8 cellular contexts compared by ENCODE assay signal in genomic region chr7:152894295-152895170, GRCh38.
DNase-seq lines count a peak whose midpoint lies in the region; ATAC-seq and TF ChIP-seq lines count a peak whose summit lies in the region.

No MANE protein-coding gene starts in this region.

- no peak overlapping the region for H3K27ac ChIP-seq in 22Rv1

- POLR2A ChIA-PET in WTC11 (lab: Charles Lee) = no interaction called here

- no peak overlapping the region for H3K4me3 ChIP-seq in GM12865 (ENCODE audit: low read depth, low read length)

- CTCF ChIA-PET in WTC11 (lab: Charles Lee) = interaction anchor here (0.6 to 3.3 kb wide), 10 partner anchors 8 to 1610 kb away, joined by 3 to 13 read pairs (median 4); no protein-coding TSS in a partner anchor

- peaks cover 1% of the 10 kb centered on the region; the same call in 1 of the 2 replicates for H3K4me1 Mint-ChIP-seq in WTC11

- no peaks in the 10 kb centered on the region for H3K27me3 Mint-ChIP-seq in WTC11 (ENCODE audit: low read depth)

- H3K36me3 Mint-ChIP-seq in WTC11 = no peaks in the 10 kb centered on the region

- H3K27ac Mint-ChIP-seq in WTC11 = no peak overlapping the region

- no peak overlapping the region for H3K4me3 Mint-ChIP-seq in WTC11

- peak; percentile 70 for ATAC-seq in HG03097 (IDR thresholded peaks at IDR 0.05; ENCODE audit: low FRiP score, unreplicated experiment)
- ATAC-seq in WTC11 = peak; percentile 93

- peak; percentile 100 for TF ChIP-seq CTCF in 22Rv1 (IDR thresholded peaks at IDR 0.05)
- TF ChIP-seq CTCF in GM12865 (IDR thresholded peaks at IDR 0.05; ENCODE audit: insufficient read depth, low read depth, low read length, missing control alignments) = peak; percentile 74
- peak; percentile 86 for TF ChIP-seq CTCF in WTC11 (IDR thresholded peaks at IDR 0.05)

- DNase-seq in GM12865 (ENCODE audit: low read depth) (peak; percentile 8), WTC11 (ENCODE audit: low spot score) (peak; percentile 60), hepatic stellate cell (ENCODE audit: low spot score) (peak; percentile 46), NCI-H187 treated with DMSO at 0.1 percent for 48 hours (lab: John Stamatoyannopoulos, UW) (no peak), NCI-H2107 treated with DMSO at 0.1 percent for 48 hours (lab: John Stamatoyannopoulos, UW; ENCODE audit: unreplicated experiment) (no peak)
- peak; percentile 5 to 10 for DNase-seq in stimulated activated CD8-positive, alpha-beta memory T cell treated with anti-CD3 and anti-CD28 coated beads, Interleukin-15, amount 100 ng/mL, for 48 hours (ENCODE audit: low read depth in 2 of 2)

- H3K9me3 Mint-ChIP-seq in WTC11 = peaks cover 7% of the 10 kb centered on the region

TF ChIP-seq in WTC11, 78 proteins besides CTCF, POLR2A, EP300 and RAD21:
- TF ChIP-seq ZNF121 (CRISPR knock-in tag; IDR thresholded peaks at IDR 0.05) = peak; percentile 78
- TF ChIP-seq MYBL2 (CRISPR knock-in tag; IDR thresholded peaks at IDR 0.05) = no peak
- 0 out of 2 replicates have a peak, but pooled peaks have one; percentile 53 for TF ChIP-seq GTF2I (CRISPR knock-in tag; conservative IDR thresholded peaks at IDR 0.05)
- TF ChIP-seq, protein P1, sequence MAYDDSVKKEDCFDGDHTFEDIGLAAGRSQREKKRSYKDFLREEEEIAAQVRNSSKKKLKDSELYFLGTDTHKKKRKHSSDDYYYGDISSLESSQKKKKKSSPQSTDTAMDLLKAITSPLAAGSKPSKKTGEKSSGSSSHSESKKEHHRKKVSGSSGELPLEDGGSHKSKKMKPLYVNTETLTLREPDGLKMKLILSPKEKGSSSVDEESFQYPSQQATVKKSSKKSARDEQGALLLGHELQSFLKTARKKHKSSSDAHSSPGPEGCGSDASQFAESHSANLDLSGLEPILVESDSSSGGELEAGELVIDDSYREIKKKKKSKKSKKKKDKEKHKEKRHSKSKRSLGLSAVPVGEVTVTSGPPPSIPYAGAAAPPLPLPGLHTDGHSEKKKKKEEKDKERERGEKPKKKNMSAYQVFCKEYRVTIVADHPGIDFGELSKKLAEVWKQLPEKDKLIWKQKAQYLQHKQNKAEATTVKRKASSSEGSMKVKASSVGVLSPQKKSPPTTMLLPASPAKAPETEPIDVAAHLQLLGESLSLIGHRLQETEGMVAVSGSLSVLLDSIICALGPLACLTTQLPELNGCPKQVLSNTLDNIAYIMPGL (CRISPR knock-in tag; IDR thresholded peaks at IDR 0.05) = peak; percentile 34; the same call in 1 of the 2 replicates
- TF ChIP-seq, protein P2, sequence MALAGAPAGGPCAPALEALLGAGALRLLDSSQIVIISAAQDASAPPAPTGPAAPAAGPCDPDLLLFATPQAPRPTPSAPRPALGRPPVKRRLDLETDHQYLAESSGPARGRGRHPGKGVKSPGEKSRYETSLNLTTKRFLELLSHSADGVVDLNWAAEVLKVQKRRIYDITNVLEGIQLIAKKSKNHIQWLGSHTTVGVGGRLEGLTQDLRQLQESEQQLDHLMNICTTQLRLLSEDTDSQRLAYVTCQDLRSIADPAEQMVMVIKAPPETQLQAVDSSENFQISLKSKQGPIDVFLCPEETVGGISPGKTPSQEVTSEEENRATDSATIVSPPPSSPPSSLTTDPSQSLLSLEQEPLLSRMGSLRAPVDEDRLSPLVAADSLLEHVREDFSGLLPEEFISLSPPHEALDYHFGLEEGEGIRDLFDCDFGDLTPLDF (CRISPR knock-in tag; IDR thresholded peaks at IDR 0.05) = no peak
- TF ChIP-seq CREB1 (CRISPR knock-in tag; IDR thresholded peaks at IDR 0.05) = no peak
- TF ChIP-seq, protein P3, sequence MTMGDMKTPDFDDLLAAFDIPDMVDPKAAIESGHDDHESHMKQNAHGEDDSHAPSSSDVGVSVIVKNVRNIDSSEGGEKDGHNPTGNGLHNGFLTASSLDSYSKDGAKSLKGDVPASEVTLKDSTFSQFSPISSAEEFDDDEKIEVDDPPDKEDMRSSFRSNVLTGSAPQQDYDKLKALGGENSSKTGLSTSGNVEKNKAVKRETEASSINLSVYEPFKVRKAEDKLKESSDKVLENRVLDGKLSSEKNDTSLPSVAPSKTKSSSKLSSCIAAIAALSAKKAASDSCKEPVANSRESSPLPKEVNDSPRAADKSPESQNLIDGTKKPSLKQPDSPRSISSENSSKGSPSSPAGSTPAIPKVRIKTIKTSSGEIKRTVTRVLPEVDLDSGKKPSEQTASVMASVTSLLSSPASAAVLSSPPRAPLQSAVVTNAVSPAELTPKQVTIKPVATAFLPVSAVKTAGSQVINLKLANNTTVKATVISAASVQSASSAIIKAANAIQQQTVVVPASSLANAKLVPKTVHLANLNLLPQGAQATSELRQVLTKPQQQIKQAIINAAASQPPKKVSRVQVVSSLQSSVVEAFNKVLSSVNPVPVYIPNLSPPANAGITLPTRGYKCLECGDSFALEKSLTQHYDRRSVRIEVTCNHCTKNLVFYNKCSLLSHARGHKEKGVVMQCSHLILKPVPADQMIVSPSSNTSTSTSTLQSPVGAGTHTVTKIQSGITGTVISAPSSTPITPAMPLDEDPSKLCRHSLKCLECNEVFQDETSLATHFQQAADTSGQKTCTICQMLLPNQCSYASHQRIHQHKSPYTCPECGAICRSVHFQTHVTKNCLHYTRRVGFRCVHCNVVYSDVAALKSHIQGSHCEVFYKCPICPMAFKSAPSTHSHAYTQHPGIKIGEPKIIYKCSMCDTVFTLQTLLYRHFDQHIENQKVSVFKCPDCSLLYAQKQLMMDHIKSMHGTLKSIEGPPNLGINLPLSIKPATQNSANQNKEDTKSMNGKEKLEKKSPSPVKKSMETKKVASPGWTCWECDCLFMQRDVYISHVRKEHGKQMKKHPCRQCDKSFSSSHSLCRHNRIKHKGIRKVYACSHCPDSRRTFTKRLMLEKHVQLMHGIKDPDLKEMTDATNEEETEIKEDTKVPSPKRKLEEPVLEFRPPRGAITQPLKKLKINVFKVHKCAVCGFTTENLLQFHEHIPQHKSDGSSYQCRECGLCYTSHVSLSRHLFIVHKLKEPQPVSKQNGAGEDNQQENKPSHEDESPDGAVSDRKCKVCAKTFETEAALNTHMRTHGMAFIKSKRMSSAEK (CRISPR knock-in tag; IDR thresholded peaks at IDR 0.05; ENCODE audit: borderline replicate concordance) = no peak

Comparison
In these comparisons a context has a peak if more than half of its experiments do, and no peak if none do; other contexts are left out.
1. DNase-seq: peak in GM12865 (single experiment), WTC11 (single experiment), hepatic stellate cell (single experiment) and stimulated activated CD8-positive, alpha-beta memory T cell treated with anti-CD3 and anti-CD28 coated beads, Interleukin-15, amount 100 ng/mL, for 48 hours (2 of 2); none in NCI-H187 treated with DMSO at 0.1 percent for 48 hours (single experiment) and NCI-H2107 treated with DMSO at 0.1 percent for 48 hours (single experiment).
2. Peak in every context shown above with its lines, with median percentiles within 50 percentile points of each other: CTCF ChIP-seq.